ENCODE assay signal across 32 cellular contexts in genomic region chr10:78821052-78821451, GRCh38.
"Had no signal": no experiment of that assay in that cellular context is flagged by ENCODE, and none has a peak within 500 bp of the region (broad histone marks: within the 10 kb centered on the region; RNA-seq: fewer than 3 reads in every experiment).

No MANE protein-coding gene starts in this region.

- FAIRE-seq: astrocyte, K562 had no signal

- ATAC-seq: activated CD8-positive, alpha-beta memory T cell treated with anti-CD3 and anti-CD28 coated beads, Interleukin-2, amount 10 ng/mL, durations not matched to agents 7 days and 5 days; body of pancreas; K562; PC-3 had no signal

- H3K27me3 ChIP-seq: body of pancreas, breast epithelium, Peyer's patch, SJCRH30 had no signal

- H3K9me3 ChIP-seq: body of pancreas, breast epithelium, Peyer's patch, SJCRH30 had no signal

- H3K4me3 ChIP-seq: body of pancreas, breast epithelium, K562, Peyer's patch, SJCRH30, SK-N-MC had no signal

- H3K4me1 ChIP-seq: breast epithelium, Peyer's patch, SJCRH30 had no signal

- H3K27ac ChIP-seq: body of pancreas, breast epithelium, Peyer's patch, SJCRH30, SK-N-MC, WERI-Rb-1 had no signal

- DNase-seq: activated CD4-positive, alpha-beta memory T cell treated with anti-CD3 and anti-CD28 coated beads, Interleukin-2, amount 10 ng/mL, durations not matched to agents 7 days and 5 days; activated CD4-positive, alpha-beta T cell treated with anti-CD3 and anti-CD28 coated beads for 1 hour; activated CD4-positive, alpha-beta T cell treated with anti-CD3 and anti-CD28 coated beads for 48 hours; activated CD4-positive, CD25-positive, alpha-beta regulatory T cell; activated CD8-positive, alpha-beta memory T cell treated with anti-CD3 and anti-CD28 coated beads for 24 hours; activated CD8-positive, alpha-beta memory T cell treated with anti-CD3 and anti-CD28 coated beads, Interleukin-2, amount 10 ng/mL, durations not matched to agents 7 days and 5 days; activated CD8-positive, alpha-beta memory T cell treated with anti-CD3 and anti-CD28 coated beads, Interleukin-2, amount 50 U/mL, for 48 hours; activated gamma-delta T cell; activated naive CD4-positive, alpha-beta T cell treated with Interleukin-2 at 50 U/mL for 16 hours; activated naive CD8-positive, alpha-beta T cell treated with anti-CD3 and anti-CD28 coated beads, Interleukin-2, amount 10 ng/mL, durations not matched to agents 7 days and 5 days; activated T-cell treated with anti-CD3 and anti-CD28 coated beads, Interleukin-2, amount 50 U/mL, for 48 hours; body of pancreas; cerebellar nuclear complex; NCI-H1048; NCI-H1105 treated with DMSO at 0.1 percent for 48 hours; NCI-H1436; NCI-H1694; NCI-H1930; NCI-H2081 treated with DMSO at 0.1 percent for 48 hours; NCI-H226; NCI-H524 treated with DMSO at 0.1 percent for 48 hours; NK-92 treated with Interleukin-12 subunit alpha and Interleukin-12 subunit beta, amount 100 ng/mL, for 24 hours; PC-3; Peyer's patch; SHP77; SJCRH30; T1000; WERI-Rb-1 had no signal

- H3K36me3 ChIP-seq: breast epithelium, Peyer's patch, SJCRH30, WERI-Rb-1 had no signal
